Comparison of ENCODE assay signal across 8 cellular contexts in the genomic region with DNA sequence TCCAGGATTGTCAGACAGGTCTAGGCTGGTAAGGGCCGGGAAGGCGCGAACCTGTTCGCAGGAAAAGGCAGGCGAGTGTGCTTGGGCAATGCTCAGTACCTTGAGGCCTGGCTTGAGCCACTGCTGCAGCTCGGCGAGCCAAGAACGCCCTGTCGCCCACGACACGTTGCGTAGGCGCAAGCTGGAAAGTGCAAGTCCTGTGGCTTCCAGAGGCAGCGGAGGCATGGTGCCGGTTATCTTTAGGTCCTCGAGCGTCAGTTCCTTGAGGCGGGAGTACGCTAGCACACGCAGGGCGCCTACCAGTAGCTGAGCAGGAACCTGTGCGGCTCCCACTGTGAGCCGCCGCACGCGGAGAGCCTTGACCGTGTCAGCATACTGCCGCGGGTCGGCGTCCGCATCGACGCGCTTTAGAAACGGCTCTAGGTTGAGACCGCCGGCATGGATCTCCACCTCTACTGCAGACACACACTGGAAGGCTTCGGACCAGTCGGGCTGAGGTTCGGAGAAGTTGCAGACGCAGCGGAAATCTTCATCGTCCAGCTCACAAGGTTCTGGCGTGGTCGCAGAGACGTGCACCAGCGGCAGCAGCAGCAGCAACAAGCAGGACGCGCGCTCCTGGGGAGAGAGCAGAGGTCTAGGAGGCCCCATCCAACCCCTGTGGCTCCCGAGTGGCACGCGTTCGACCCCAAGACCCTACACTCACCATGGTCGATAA.
A peak's percentile ranks its signal among the peaks of the same experiment; 100 is the strongest.
DNase-seq lines count a peak whose midpoint lies in the region; ATAC-seq lines count a peak whose summit lies in the region.

No MANE protein-coding gene starts in this region.

- H3K36me3 ChIP-seq in duodenal mucosa (ENCODE audit: control insufficient read depth in 1 of 2, insufficient read depth in 2 of 2, low read length in 2 of 2) (no peaks in the 10 kb centered on the region), stomach smooth muscle (ENCODE audit: control insufficient read depth in 2 of 2, insufficient read depth in 2 of 2, low read length in 2 of 2) (no peaks in the 10 kb centered on the region)

- ATAC-seq in GM19035 (IDR thresholded peaks at IDR 0.05; ENCODE audit: unreplicated experiment) (peak; percentile 59), HG03469 (IDR thresholded peaks at IDR 0.05; ENCODE audit: unreplicated experiment) (peak; percentile 32)

- H3K27me3 ChIP-seq in duodenal mucosa (ENCODE audit: control insufficient read depth in 1 of 2, insufficient read depth in 2 of 2, low read length in 2 of 2): no peaks in the 10 kb centered on the region
- no peaks in the 10 kb centered on the region for H3K27me3 ChIP-seq in stomach smooth muscle (ENCODE audit: control insufficient read depth in 1 of 2, insufficient read depth in 2 of 2, low read length in 2 of 2)

- H3K4me1 ChIP-seq in duodenal mucosa (ENCODE audit: control insufficient read depth in 1 of 2, insufficient read depth in 2 of 2, low read length in 2 of 2) (peaks cover 12 to 19% of the 10 kb centered on the region in 2 donors), stomach smooth muscle (ENCODE audit: control insufficient read depth, insufficient read depth, low read length) (peaks cover 20% of the 10 kb centered on the region)

- DNase-seq in AG08395 (ENCODE audit: low spot score) (peak; percentile 20), midbrain (lab: John Stamatoyannopoulos, UW) (peak; percentile 43), NCI-H1436 (lab: John Stamatoyannopoulos, UW) (no peak)
- peak; percentile 20 to 36 for DNase-seq in activated CD4-positive, alpha-beta T cell treated with anti-CD3 and anti-CD28 coated beads, Interleukin-2, amount 50 U/mL, for 24 hours (ENCODE audit: low read depth in 1 of 2, low spot score in 1 of 2)

- H3K9me3 ChIP-seq in duodenal mucosa (ENCODE audit: control insufficient read depth in 1 of 2, low read length in 2 of 2) (peaks cover 0 to 4% of the 10 kb centered on the region in 2 donors), stomach smooth muscle (ENCODE audit: control insufficient read depth in 2 of 2, low read length in 2 of 2) (no peaks in the 10 kb centered on the region)

- H3K4me3 ChIP-seq in duodenal mucosa (ENCODE audit: low read depth in 1 of 2, low read length in 2 of 2) (peak overlapping the region; percentile 72 to 94), stomach smooth muscle (ENCODE audit: low read length in 2 of 2) (peak overlapping the region; percentile 71 to 88)

- H3K27ac ChIP-seq in duodenal mucosa (ENCODE audit: low read depth, low read length): peak overlapping the region; percentile 52
- H3K27ac ChIP-seq in stomach smooth muscle (ENCODE audit: low read length): peak overlapping the region; percentile 49

- H3K9ac ChIP-seq in duodenal mucosa (ENCODE audit: low read depth in 1 of 2, low read length in 2 of 2) (peak overlapping the region; percentile 63 to 78), stomach smooth muscle (ENCODE audit: low read length in 2 of 2) (peak overlapping the region; percentile 67 to 75)
